ENCODE assay signal across 1 cellular context in genomic region chr3:39281533-39281932, GRCh38.
TF ChIP-seq lines count a peak whose summit lies in the region.

No MANE protein-coding gene starts in this region.

TF ChIP-seq in H1, 55 proteins besides CTCF, POLR2A, EP300 and RAD21:
- TF ChIP-seq SIRT6 (IDR thresholded peaks at IDR 0.05; ENCODE audit: low read length) (no peak), NRF1 (IDR thresholded peaks at IDR 0.05; ENCODE audit: low read depth, low read length) (no peak)
